In the genomic region with DNA sequence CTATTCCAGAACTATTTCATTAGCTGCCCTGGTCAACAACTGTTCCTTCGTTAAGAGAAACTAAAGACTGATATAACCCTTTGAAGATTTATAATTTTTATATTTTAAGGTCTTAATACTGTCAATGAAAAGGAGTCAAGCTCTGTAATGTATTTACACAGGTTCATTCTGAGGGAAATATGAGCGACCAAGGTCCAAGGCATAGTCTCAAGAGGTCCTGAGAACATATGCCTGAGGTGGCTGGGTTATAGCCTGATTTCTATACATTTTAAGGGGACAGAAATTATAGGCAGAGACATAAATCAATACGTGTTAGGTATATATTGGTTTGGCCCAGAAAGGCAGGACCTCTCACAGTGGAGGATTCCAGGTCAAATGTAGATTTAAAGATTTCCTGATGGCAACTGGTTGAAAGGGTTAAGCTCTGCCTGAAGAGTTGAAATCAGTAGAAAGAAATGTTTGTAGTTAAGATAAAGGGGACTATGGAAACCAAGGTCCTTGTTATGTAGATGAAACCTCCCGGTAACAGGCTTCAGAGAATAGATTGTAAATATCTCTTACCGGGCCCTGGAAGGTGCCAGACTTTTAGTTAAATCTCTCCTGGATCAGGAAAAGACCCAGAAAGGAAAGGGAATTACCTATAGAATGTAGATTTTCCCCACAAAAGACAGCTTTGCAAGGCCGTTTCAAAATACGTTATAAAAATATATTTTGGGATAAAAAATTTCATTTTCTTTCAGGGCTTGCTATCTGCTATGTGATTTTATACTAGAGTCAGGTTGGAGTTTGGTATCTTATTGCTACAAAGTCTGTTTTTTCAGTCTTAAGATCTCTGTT, we compare ENCODE assay signal across 13 cellular contexts.
"Had no signal": no experiment of that assay in that cellular context is flagged by ENCODE, and none has a peak within 500 bp of the region (broad histone marks: within the 10 kb centered on the region; RNA-seq: fewer than 3 reads in every experiment).

No MANE protein-coding gene starts in this region.

- H3K4me1 ChIP-seq: testis, upper lobe of left lung had no signal

- H3K27me3 ChIP-seq: testis, upper lobe of left lung had no signal

- H3K9me3 ChIP-seq: mucosa of descending colon, testis, upper lobe of left lung had no signal

- H3K27ac ChIP-seq: testis, upper lobe of left lung had no signal

- ATAC-seq: activated CD4-positive, alpha-beta T cell treated with anti-CD3 and anti-CD28 coated beads for 36 hours; left ventricle myocardium superior; mucosa of descending colon; sciatic nerve; stimulated activated memory B cell treated with anti-CD40 and anti-IgM and Interleukin-4, amounts not matched to agents 10 μg/mL and 1 μg/mL and 100 μg/mL, for 72 hours had no signal

- DNase-seq: activated CD4-positive, alpha-beta T cell treated with anti-CD3 and anti-CD28 coated beads for 36 hours; activated CD4-positive, alpha-beta T cell treated with anti-CD3 and anti-CD28 coated beads, Interleukin-2, amount 50 U/mL, for 48 hours; activated gamma-delta T cell treated with Interleukin-2 at 50 U/mL for 16 hours; effector memory CD4-positive, alpha-beta T cell; immature natural killer cell; left ventricle myocardium superior; mucosa of descending colon; naive B cell; stimulated activated CD4-positive, alpha-beta T cell treated with anti-CD3 and anti-CD28 coated beads, Interleukin-4, amount 100 ng/mL, for 4 hours; testis; upper lobe of left lung had no signal

- H3K4me3 ChIP-seq: mucosa of descending colon, testis, upper lobe of left lung had no signal

- H3K36me3 ChIP-seq: upper lobe of left lung had no signal
